Comparison of ENCODE assay signal across 8 cellular contexts in genomic region chr1:154628122-154628405, GRCh38. TPM values are rescaled to one million over a fixed set of nuclear protein-coding genes. Genes with fewer than 3 reads are reported as not detected.
DNase-seq lines count a peak whose midpoint lies in the region; ATAC-seq and TF ChIP-seq lines count a peak whose summit lies in the region.

No MANE protein-coding gene starts in this region.

- H3K4me3 Mint-ChIP-seq in T-helper 2 cell treated with Interferon-gamma antibody and Interleukin-4, amounts not matched to agents 5 μg/mL and 100 μg/mL, for 36 hours: peak overlapping the region; percentile 99

- peak overlapping the region; percentile 91 to 100 (median 95) for H3K4me3 ChIP-seq in gastrocnemius medialis

- H3K4me1 ChIP-seq in gastrocnemius medialis: peaks cover 13 to 18% of the 10 kb centered on the region in 2 donors

- TF ChIP-seq POLR2A in gastrocnemius medialis (IDR thresholded peaks at IDR 0.05): no peak

- peaks cover 17% of the 10 kb centered on the region for H3K36me3 Mint-ChIP-seq in T-helper 2 cell treated with Interferon-gamma antibody and Interleukin-4, amounts not matched to agents 5 μg/mL and 100 μg/mL, for 36 hours (ENCODE audit: low read depth)

- ATAC-seq in Right ventricle myocardium superior (ENCODE audit: poor library complexity) (peak; percentile 7), gastrocnemius medialis (peak; percentile 16 to 39)

- H3K27me3 ChIP-seq in gastrocnemius medialis: no peaks in the 10 kb centered on the region

- peaks cover 25% of the 10 kb centered on the region for H3K27me3 Mint-ChIP-seq in T-helper 2 cell treated with Interferon-gamma antibody and Interleukin-4, amounts not matched to agents 5 μg/mL and 100 μg/mL, for 36 hours (ENCODE audit: low read depth)

- no peak for TF ChIP-seq CTCF in gastrocnemius medialis (IDR thresholded peaks at IDR 0.05 in 4 of 5, conservative IDR thresholded peaks at IDR 0.05 in 1 of 5)

- no peaks in the 10 kb centered on the region for H3K36me3 ChIP-seq in gastrocnemius medialis

- peak overlapping the region; percentile 100 for H3K27ac Mint-ChIP-seq in T-helper 2 cell treated with Interferon-gamma antibody and Interleukin-4, amounts not matched to agents 5 μg/mL and 100 μg/mL, for 36 hours

- H3K4me1 Mint-ChIP-seq in T-helper 2 cell treated with Interferon-gamma antibody and Interleukin-4, amounts not matched to agents 5 μg/mL and 100 μg/mL, for 36 hours (ENCODE audit: low read depth): peaks cover 20% of the 10 kb centered on the region

- H3K27ac ChIP-seq in gastrocnemius medialis: peak overlapping the region; percentile 82 to 89 (median 84)

- in situ Hi-C loops in gastrocnemius medialis (cut with MboI; ENCODE audit: low sequenced_read_pairs in 4 of 4): no loop called here

- peak; percentile 41 for DNase-seq in SIG-M5 treated with dmso at 0.1 percent for 504 hours (lab: John Stamatoyannopoulos, UW; ENCODE audit: unreplicated experiment)
- no peak for DNase-seq in SIG-M5 (lab: John Stamatoyannopoulos, UW)
- no peak for DNase-seq in T-helper 2 cell treated with Interferon-gamma antibody and Interleukin-4, amounts not matched to agents 5 μg/mL and 100 μg/mL, for 36 hours (ENCODE audit: low spot score)
- DNase-seq in Right ventricle myocardium superior: no peak
- no peak for DNase-seq in gastrocnemius medialis
- no peak for DNase-seq in NCI-H2171 treated with DMSO at 0.1 percent for 48 hours (lab: John Stamatoyannopoulos, UW)
- no peak for DNase-seq in posterior vena cava (ENCODE audit: low spot score)
- DNase-seq in foreskin melanocyte: no peak

- intact Hi-C loops in Right ventricle myocardium superior (cut with DNase I) (no loop called here), gastrocnemius medialis (cut with DNase I; ENCODE audit: low total_unique reads) (loop anchor here (1.0 kb wide), 1 partner anchor 20 kb away; the partner anchor contains the start of gene ADAR), posterior vena cava (cut with DNase I) (no loop called here)

- peaks cover 0 to 7% (median 0%) of the 10 kb centered on the region in 3 donors for H3K9me3 ChIP-seq in gastrocnemius medialis

- H3K9me3 Mint-ChIP-seq in T-helper 2 cell treated with Interferon-gamma antibody and Interleukin-4, amounts not matched to agents 5 μg/mL and 100 μg/mL, for 36 hours: peaks cover 13% of the 10 kb centered on the region

RNA-seq across cellular contexts. Expression of gene ADAR, which starts 20.1 kb away (rescaled TPM):
- total RNA-seq in Right ventricle myocardium superior: 48.1 TPM
- total RNA-seq in gastrocnemius medialis: 10 to 100 TPM; 16.4 to 38.4 (median 19.0) TPM
- total RNA-seq in posterior vena cava: 100 to 1,000 TPM; 104 to 106 TPM
